18 cellular contexts compared by ENCODE assay signal in genomic region chr21:46159841-46160562, GRCh38. TPM values are rescaled to one million over a fixed set of nuclear protein-coding genes. Genes with fewer than 3 reads are reported as not detected.
DNase-seq lines count a peak whose midpoint lies in the region; ATAC-seq and TF ChIP-seq lines count a peak whose summit lies in the region.
"Had no signal": no experiment of that assay in that cellular context is flagged by ENCODE, and none has a peak within 500 bp of the region (broad histone marks: within the 10 kb centered on the region; RNA-seq: fewer than 3 reads in every experiment).

No MANE protein-coding gene starts in this region.

- no peak overlapping the region for H3K27ac ChIP-seq in heart left ventricle
- no peak overlapping the region for H3K27ac ChIP-seq in heart right ventricle
- H3K27ac ChIP-seq in lower lobe of right lung, result no peak overlapping the region
- no peak overlapping the region for H3K27ac ChIP-seq in vagina
- H3K27ac ChIP-seq: VCaP had no signal

- intact Hi-C loops in heart left ventricle (cut with DNase I) (loop anchor here in 3 of 10 donors (5.0 to 10.0 kb wide), 3 partner anchors 62 to 85 kb away; partner anchors contain the start of gene LSS (in 1 of the 3)), heart right ventricle (cut with DNase I) (loop anchor here in 2 of 10 donors (10.0 kb wide), 1 partner anchor 55 kb away; no protein-coding TSS in a partner anchor), lower lobe of right lung (cut with DNase I) (no loop called here), vagina (cut with DNase I) (no loop called here)
- intact Hi-C loops in activated CD4-positive, alpha-beta memory T cell treated with anti-CD3 and anti-CD28 coated beads for 36 hours (cut with micrococcal nuclease), result no loop called here

- no peaks in the 10 kb centered on the region for H3K27me3 Mint-ChIP-seq in activated CD4-positive, alpha-beta memory T cell treated with anti-CD3 and anti-CD28 coated beads for 36 hours
- H3K27me3 Mint-ChIP-seq: brain had no signal

- peaks cover 0 to 9% (median 0%) of the 10 kb centered on the region in 9 donors for H3K27me3 ChIP-seq in heart left ventricle
- no peaks in the 10 kb centered on the region for H3K27me3 ChIP-seq in heart right ventricle
- no peaks in the 10 kb centered on the region for H3K27me3 ChIP-seq in lower lobe of right lung (ENCODE audit: low read depth)
- H3K27me3 ChIP-seq in vagina, result no peaks in the 10 kb centered on the region

- no peaks in the 10 kb centered on the region for H3K36me3 Mint-ChIP-seq in activated CD4-positive, alpha-beta memory T cell treated with anti-CD3 and anti-CD28 coated beads for 36 hours
- H3K36me3 Mint-ChIP-seq: T-cell had no signal

- TF ChIP-seq CTCF in heart left ventricle (IDR thresholded peaks at IDR 0.05), result no peak
- no peak for TF ChIP-seq CTCF in heart right ventricle (IDR thresholded peaks at IDR 0.05)
- no peak for TF ChIP-seq CTCF in lower lobe of right lung (IDR thresholded peaks at IDR 0.05)
- no peak for TF ChIP-seq CTCF in vagina (IDR thresholded peaks at IDR 0.05)

- H3K4me3 ChIP-seq in heart left ventricle (no peak overlapping the region), heart right ventricle (no peak overlapping the region), lower lobe of right lung (no peak overlapping the region), vagina (no peak overlapping the region)

- H3K4me1 ChIP-seq in heart left ventricle (no peaks in the 10 kb centered on the region), heart right ventricle (no peaks in the 10 kb centered on the region), lower lobe of right lung (no peaks in the 10 kb centered on the region), vagina (no peaks in the 10 kb centered on the region)

- no peak for TF ChIP-seq POLR2A in heart left ventricle (IDR thresholded peaks at IDR 0.05)
- no peak for TF ChIP-seq POLR2A in vagina (IDR thresholded peaks at IDR 0.05)

- no peak overlapping the region for H3K27ac Mint-ChIP-seq in activated CD4-positive, alpha-beta memory T cell treated with anti-CD3 and anti-CD28 coated beads for 36 hours
- H3K27ac Mint-ChIP-seq: HFFc6, immature natural killer cell, memory B cell, T-cell had no signal

- 92 to 99% (median 96%) methylated on average over 19 to 24 of the region's 24 CpGs for WGBS in heart left ventricle, 4 donors
- WGBS in heart right ventricle, 2 donors, result 94 to 95% methylated on average over 20 to 24 of the region's 24 CpGs

- ATAC-seq in heart left ventricle (no peak), heart right ventricle (no peak), lower lobe of right lung (no peak), HG03354 (IDR thresholded peaks at IDR 0.05; ENCODE audit: poor library complexity, severe bottlenecking, unreplicated experiment) (no peak)

- peak in 3 of 5 donors; percentile 4 to 20 (median 14) for DNase-seq in heart left ventricle
- no peak for DNase-seq in heart right ventricle
- DNase-seq in activated CD4-positive, alpha-beta memory T cell treated with anti-CD3 and anti-CD28 coated beads for 36 hours, result peak; percentile 8
- peak; percentile 42 for DNase-seq in lower lobe of right lung
- peak; percentile 71 to 84 for DNase-seq in vagina (ENCODE audit: extremely low spot score in 2 of 2)
- no peak for DNase-seq in SHP77 treated with DMSO at 0.1 percent for 48 hours (lab: John Stamatoyannopoulos, UW)
- DNase-seq in superior temporal gyrus (ENCODE audit: extremely low spot score), result no peak
- DNase-seq: activated naive CD4-positive, alpha-beta T cell treated with Interleukin-2 at 50 U/mL for 16 hours; HFFc6; immature natural killer cell; NK-92 treated with Interleukin-12 subunit alpha and Interleukin-12 subunit beta, amount 100 ng/mL, for 24 hours had no signal

- H3K9me3 Mint-ChIP-seq in activated CD4-positive, alpha-beta memory T cell treated with anti-CD3 and anti-CD28 coated beads for 36 hours, result no peaks in the 10 kb centered on the region
- H3K9me3 Mint-ChIP-seq: brain; HFFc6; immature natural killer cell; memory B cell; naive thymus-derived CD8-positive, alpha-beta T cell; T-cell had no signal

- H3K4me1 Mint-ChIP-seq in activated CD4-positive, alpha-beta memory T cell treated with anti-CD3 and anti-CD28 coated beads for 36 hours (ENCODE audit: low read depth), result no peaks in the 10 kb centered on the region
- H3K4me1 Mint-ChIP-seq: brain, immature natural killer cell, memory B cell had no signal

- POLR2A ChIA-PET in activated CD4-positive, alpha-beta memory T cell treated with anti-CD3 and anti-CD28 coated beads for 36 hours (lab: Charles Lee), result no interaction called here

- H3K36me3 ChIP-seq in heart left ventricle (peaks cover 0 to 9% (median 0%) of the 10 kb centered on the region in 9 donors), heart right ventricle (peaks cover 0 to 12% (median 0%) of the 10 kb centered on the region in 9 donors), lower lobe of right lung (no peaks in the 10 kb centered on the region), vagina (peaks cover 0 to 4% of the 10 kb centered on the region in 2 donors)

- no peaks in the 10 kb centered on the region for H3K9me3 ChIP-seq in heart left ventricle
- H3K9me3 ChIP-seq in heart right ventricle, result no peaks in the 10 kb centered on the region
- no peaks in the 10 kb centered on the region for H3K9me3 ChIP-seq in lower lobe of right lung
- H3K9me3 ChIP-seq in vagina, result no peaks in the 10 kb centered on the region

- no peak overlapping the region for H3K4me3 Mint-ChIP-seq in activated CD4-positive, alpha-beta memory T cell treated with anti-CD3 and anti-CD28 coated beads for 36 hours
- H3K4me3 Mint-ChIP-seq: brain, HFFc6, immature natural killer cell, memory B cell had no signal

- CTCF ChIA-PET in activated CD4-positive, alpha-beta memory T cell treated with anti-CD3 and anti-CD28 coated beads for 36 hours (lab: Charles Lee), result interaction anchor here (0.6 to 1.2 kb wide), 2 partner anchors 17 to 64 kb away, joined by 3 to 4 read pairs; no protein-coding TSS in a partner anchor

RNA-seq across cellular contexts. Expression of gene FTCD, which starts 4.6 kb away (rescaled TPM):
- total RNA-seq in heart left ventricle (1 to 10 TPM in 5 of 9 donors, under 1 TPM in 3, not detected in 1; 0.31 to 3.1 (median 1.2) TPM), heart right ventricle (1 to 10 TPM in 6 of 10 donors, under 1 TPM in 4; 0.38 to 4.4 (median 1.1) TPM), lower lobe of right lung (1.5 TPM), vagina (not detected)
- polyA plus RNA-seq in heart left ventricle (1 to 10 TPM in 1 of 2 donors, under 1 TPM in 1; 0.17 to 1.8 TPM), heart right ventricle (1 to 10 TPM in 1 of 2 donors, under 1 TPM in 1; 0.14 to 4.0 TPM)
- under 1 TPM in 1 of 2 experiments, not detected in 1; 0.22 TPM for total RNA-seq in activated CD4-positive, alpha-beta memory T cell treated with anti-CD3 and anti-CD28 coated beads for 36 hours
- total RNA-seq: M059J had no signal
- polyA plus RNA-seq: immature natural killer cell; naive thymus-derived CD8-positive, alpha-beta T cell had no signal

RNA-seq across cellular contexts. Expression of gene SPATC1L, which starts 24.3 kb away (rescaled TPM):
- total RNA-seq in heart left ventricle (10 to 100 TPM in 4 of 9 donors, 1 to 10 TPM in 5; 4.9 to 16.8 (median 8.4) TPM), heart right ventricle (1 to 10 TPM; 4.7 to 9.8 (median 8.2) TPM), lower lobe of right lung (8.6 TPM), vagina (5.2 TPM)
- polyA plus RNA-seq in heart left ventricle (10 to 100 TPM; 11.0 to 12.9 TPM), heart right ventricle (10 to 100 TPM; 12.7 to 14.6 TPM)
- total RNA-seq in activated CD4-positive, alpha-beta memory T cell treated with anti-CD3 and anti-CD28 coated beads for 36 hours, result 1 to 10 TPM; 5.7 to 6.7 TPM

Comparison
In these comparisons a context has a peak if more than half of its experiments do, and no peak if none do; other contexts are left out.
1. DNase-seq: peak in heart left ventricle (3 of 5), activated CD4-positive, alpha-beta memory T cell treated with anti-CD3 and anti-CD28 coated beads for 36 hours (single experiment), lower lobe of right lung (single experiment) and vagina (2 of 2); none in heart right ventricle (0 of 2), SHP77 treated with DMSO at 0.1 percent for 48 hours (single experiment) and superior temporal gyrus (single experiment).